Comparison of ENCODE assay signal across 1 cellular context in genomic region chr20:31568773-31569162, GRCh38.
TF ChIP-seq lines count a peak whose summit lies in the region.

No MANE protein-coding gene starts in this region.

TF ChIP-seq in HCT116, 20 proteins besides CTCF, POLR2A, EP300 and RAD21 (continued from another document):
- TF ChIP-seq ZNF274 (IDR thresholded peaks at IDR 0.05; ENCODE audit: low read depth, low read length): no peak
- no peak for TF ChIP-seq POLR2AphosphoS5 (IDR thresholded peaks at IDR 0.05; ENCODE audit: low read depth, low read length)
